Comparison of ENCODE assay signal across 18 cellular contexts in the genomic region with DNA sequence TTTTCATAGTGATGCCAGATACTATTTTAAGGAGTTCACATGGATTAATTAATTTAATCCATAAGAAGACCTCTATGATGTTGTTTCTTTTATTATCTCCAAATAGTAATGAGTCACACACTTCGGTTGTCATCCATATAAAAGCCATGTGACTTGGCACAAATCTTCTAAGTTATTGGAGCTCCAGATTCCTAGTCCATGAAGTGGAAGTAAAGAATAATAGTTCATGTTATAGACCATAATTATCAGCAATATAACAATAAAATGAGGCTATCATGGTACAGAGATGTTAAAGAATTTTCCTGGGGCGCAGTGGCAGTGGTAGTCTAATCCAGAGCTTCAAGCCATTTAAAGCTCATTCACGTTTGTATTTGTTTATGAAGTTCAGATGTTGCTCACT. TPM values are rescaled to one million over a fixed set of nuclear protein-coding genes. Genes with fewer than 3 reads are reported as not detected.
"Had no signal": no experiment of that assay in that cellular context is flagged by ENCODE, and none has a peak within 500 bp of the region (broad histone marks: within the 10 kb centered on the region; RNA-seq: fewer than 3 reads in every experiment).

No MANE protein-coding gene starts in this region.

RNA-seq across cellular contexts. Expression of a gene that starts 26.2 kb away (rescaled TPM):
- total RNA-seq: activated naive CD4-positive, alpha-beta T cell treated with anti-CD3 and anti-CD28 coated beads for 36 hours; activated naive CD4-positive, alpha-beta T cell treated with anti-CD3 and anti-CD28 coated beads, Interleukin-2, amount 50 U/mL, for 72 hours; activated naive CD8-positive, alpha-beta T cell treated with anti-CD3 and anti-CD28 coated beads for 36 hours; activated naive CD8-positive, alpha-beta T cell treated with anti-CD3 and anti-CD28 coated beads, Interleukin-2, amount 10 ng/mL, durations not matched to agents 7 days and 5 days; activated T-cell treated with anti-CD3 and anti-CD28 coated beads, Interleukin-2, amount 50 U/mL, for 4 hours; activated T-cell treated with anti-CD3 and anti-CD28 coated beads, Interleukin-2, amount 50 U/mL, for 72 hours; activated T-helper 1 cell treated with anti-CD3 and anti-CD28 coated beads, Interleukin-12 subunit alpha, Interleukin-12 subunit beta, Interleukin-2, Interleukin-4 antibody, amounts not matched to agents 30 ng/mL and 10 ng/mL and 1 ng/mL, durations not matched to agents 14 hours and 24 hours and 36 hours; activated T-helper 17 cell treated with anti-CD3 and anti-CD28 coated beads, Interleukin-2, amount 50 U/mL, for 72 hours; activated T-helper 2 cell treated with anti-CD3 and anti-CD28 coated beads, Interferon-gamma antibody, Interleukin-2, Interleukin-4, amounts not matched to agents 10 μg/mL and 5 μg/mL and 100 μg/mL, durations not matched to agents 14 hours and 24 hours and 36 hours; adrenal gland; aorta; ascending aorta; body of pancreas; breast epithelium; bronchial epithelial cell; cardiac muscle cell; cardiac septum had no signal
- polyA plus RNA-seq: adipose tissue, adrenal gland, aorta, cardiac muscle cell had no signal
